8 cellular contexts compared by ENCODE assay signal in the genomic region with DNA sequence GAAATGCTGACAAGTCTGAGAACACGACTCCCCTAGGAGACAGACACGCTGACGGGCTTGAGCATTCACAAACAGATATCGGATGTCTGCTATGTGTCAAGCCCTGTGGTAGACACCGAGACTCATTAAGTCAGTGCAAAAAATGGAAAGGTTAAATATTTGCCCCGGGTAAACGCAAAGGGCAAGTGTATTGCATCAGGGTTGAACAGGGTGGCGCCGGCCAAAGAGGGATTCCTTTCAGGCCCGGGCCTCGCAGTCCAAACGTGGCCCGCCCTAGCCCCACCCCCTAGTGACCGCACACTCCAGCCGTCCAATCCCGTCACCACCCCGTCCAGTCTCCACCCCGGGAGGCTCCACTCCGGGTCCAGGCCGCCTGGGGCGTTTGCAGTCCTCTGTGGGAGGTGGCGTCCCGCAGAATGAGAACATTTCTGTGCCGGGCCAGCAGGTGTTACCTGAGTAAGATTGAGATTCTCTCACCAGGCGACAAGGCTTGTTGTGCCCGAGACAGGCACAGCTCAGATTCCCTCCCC. TPM values are rescaled to one million over a fixed set of nuclear protein-coding genes. Genes with fewer than 3 reads are reported as not detected.
DNase-seq lines count a peak whose midpoint lies in the region; ATAC-seq and TF ChIP-seq lines count a peak whose summit lies in the region.

No MANE protein-coding gene starts in this region.

- H3K79me2 ChIP-seq in OCI-LY7 (ENCODE audit: insufficient read depth, low read depth, low read length) = no peaks in the 10 kb centered on the region

- H3K4me1 ChIP-seq in HUES64 (ENCODE audit: insufficient read depth, low read length) (peaks cover 11% of the 10 kb centered on the region), OCI-LY7 (ENCODE audit: insufficient read depth, low read length, poor library complexity, severe bottlenecking) (no peaks in the 10 kb centered on the region), esophagus (ENCODE audit: control insufficient read depth in 2 of 2, insufficient read depth in 2 of 2, low read length in 1 of 2) (peaks cover 0 to 3% of the 10 kb centered on the region in 2 donors), muscle layer of colon (ENCODE audit: insufficient read depth, low read length) (peaks cover 6% of the 10 kb centered on the region)

- H2AFZ ChIP-seq in OCI-LY7 (ENCODE audit: low read length) = peak overlapping the region; percentile 84; the same call in 1 of the 2 replicates

- no peaks in the 10 kb centered on the region for H3K9me3 ChIP-seq in HUES64 (ENCODE audit: insufficient read depth, low read depth, low read length)
- H3K9me3 ChIP-seq in OCI-LY7 (ENCODE audit: low read length) = no peaks in the 10 kb centered on the region
- H3K9me3 ChIP-seq in esophagus (ENCODE audit: control insufficient read depth in 2 of 2, insufficient read depth in 1 of 2, low read depth in 1 of 2, low read length in 1 of 2) = no peaks in the 10 kb centered on the region
- H3K9me3 ChIP-seq in muscle layer of colon (ENCODE audit: low read length) = no peaks in the 10 kb centered on the region

- intact Hi-C loops in OCI-LY7 (cut with micrococcal nuclease; ENCODE audit: unreplicated experiment) = no loop called here

- H3K9ac ChIP-seq in HUES64 (ENCODE audit: low read depth, low read length) (peak overlapping the region; percentile 69), muscle layer of colon (ENCODE audit: low read length) (peak overlapping the region; percentile 72)

- CTCF ChIA-PET in OCI-LY7 (lab: Charles Lee; ENCODE audit: unreplicated experiment) = interaction anchor here (0.5 to 1.1 kb wide), 2 partner anchors 25 to 336 kb away, joined by 3 read pairs; a partner anchor contains a TSS

- DNase-seq in DMS 273 (lab: John Stamatoyannopoulos, UW; ENCODE audit: unreplicated experiment) (peak; percentile 94), OCI-LY7 (ENCODE audit: low spot score) (peak; percentile 54)
- peak; percentile 71 for DNase-seq in activated T-cell treated with anti-CD3 and anti-CD28 coated beads, Interleukin-2, amount 50 U/mL, for 1 hour
- peak; percentile 51 for DNase-seq in stimulated activated CD8-positive, alpha-beta memory T cell treated with anti-CD3 and anti-CD28 coated beads, Interleukin-7, amount 100 ng/mL, for 24 hours (ENCODE audit: low read depth)

- H3K36me3 ChIP-seq in HUES64 (ENCODE audit: insufficient read depth, low read length) (no peaks in the 10 kb centered on the region), OCI-LY7 (ENCODE audit: insufficient read depth, low read length) (no peaks in the 10 kb centered on the region), esophagus (ENCODE audit: control insufficient read depth in 2 of 2, insufficient read depth in 2 of 2, low read length in 1 of 2) (no peaks in the 10 kb centered on the region), muscle layer of colon (ENCODE audit: insufficient read depth, low read length) (no peaks in the 10 kb centered on the region)

- no peaks in the 10 kb centered on the region for H3K9me2 ChIP-seq in OCI-LY7 (ENCODE audit: insufficient read depth, low read length)

- peak overlapping the region; percentile 76 for H3K4me3 ChIP-seq in HUES64 (ENCODE audit: low read length)
- peak overlapping the region; percentile 54 for H3K4me3 ChIP-seq in OCI-LY7 (ENCODE audit: low read depth, low read length, poor library complexity, severe bottlenecking)
- H3K4me3 ChIP-seq in esophagus (ENCODE audit: low read depth in 1 of 2, low read length in 2 of 2) = peak overlapping the region; percentile 51 to 60
- peak overlapping the region; percentile 43 to 74 for H3K4me3 ChIP-seq in muscle layer of colon (ENCODE audit: low read depth in 1 of 2, low read length in 2 of 2)

- TF ChIP-seq CTCF in OCI-LY7 (conservative IDR thresholded peaks at IDR 0.05; ENCODE audit: low read length) = no peak

- 9% methylated on average over 26 of the region's 26 CpGs for WGBS in HUES64
- WGBS in esophagus, 2 donors = 4% methylated on average over 26 of the region's 26 CpGs

- no TSS peak for BruUV-seq in OCI-LY7 (replicated peaks; lab: Mats Ljungman, UMichigan)

- peak; percentile 96 for ATAC-seq in GM21526 (IDR thresholded peaks at IDR 0.05; ENCODE audit: low FRiP score, unreplicated experiment)

- H3K27ac ChIP-seq in HUES64 (ENCODE audit: low read depth, low read length) = peak overlapping the region; percentile 81; the same call in 1 of the 2 replicates
- H3K27ac ChIP-seq in OCI-LY7 (ENCODE audit: low read depth, low read length, poor library complexity, severe bottlenecking) = no peak overlapping the region
- peak overlapping the region; percentile 84 to 93 for H3K27ac ChIP-seq in esophagus (ENCODE audit: low read depth in 2 of 2, low read length in 1 of 2)
- peak overlapping the region; percentile 57 for H3K27ac ChIP-seq in muscle layer of colon (ENCODE audit: low read depth, low read length)

- H3K27me3 ChIP-seq in HUES64 (ENCODE audit: insufficient read depth, low read length) (peaks cover 20% of the 10 kb centered on the region), esophagus (ENCODE audit: control insufficient read depth in 1 of 2, insufficient read depth in 2 of 2, low read length in 2 of 2) (no peaks in the 10 kb centered on the region), muscle layer of colon (ENCODE audit: control insufficient read depth in 1 of 2, insufficient read depth in 2 of 2, low read length in 2 of 2) (no peaks in the 10 kb centered on the region)

- H4K20me1 ChIP-seq in OCI-LY7 (ENCODE audit: insufficient read depth, low read length) = no peaks in the 10 kb centered on the region

- POLR2A ChIA-PET in OCI-LY7 (lab: Charles Lee) = interaction anchor here (0.8 kb wide), 1 partner anchor 48 kb away, joined by 3 read pairs; no protein-coding TSS in a partner anchor

- H3K4me2 ChIP-seq in OCI-LY7 (ENCODE audit: low read length) = peak overlapping the region; percentile 65

RNA-seq across cellular contexts. Expression of a gene that starts 16.3 kb away (rescaled TPM):
- 70.2 TPM for polyA plus RNA-seq in HUES64 (2013, experiment 1 of 2)
- 71.6 TPM for polyA plus RNA-seq in HUES64 (2013, experiment 2 of 2)
- 35.3 and 35.9 TPM in 2 replicates for total RNA-seq in OCI-LY7 (2014; rRNA removed; shearing (Covaris generic))
- 24.8 and 28.5 TPM in 2 replicates for total RNA-seq in OCI-LY7 (2022)
- polyA plus RNA-seq in esophagus = 10 to 100 TPM; 13.2 to 25.7 TPM

RNA-seq across cellular contexts. Expression of a gene that starts 20.0 kb away (rescaled TPM):
- under 0.01 TPM for polyA plus RNA-seq in HUES64 (2013, experiment 1 of 2)
- 0.06 TPM for polyA plus RNA-seq in HUES64 (2013, experiment 2 of 2)
- total RNA-seq in OCI-LY7 (2014; rRNA removed; shearing (Covaris generic)) = not detected in 2 replicates
- not detected in 2 replicates for total RNA-seq in OCI-LY7 (2022)
- polyA plus RNA-seq in esophagus = under 1 TPM; 0.01 to 0.02 TPM

RNA-seq across cellular contexts. Expression of a gene that starts 43.6 kb away (rescaled TPM):
- not detected for polyA plus RNA-seq in HUES64 (2013, experiment 1 of 2)
- not detected for polyA plus RNA-seq in HUES64 (2013, experiment 2 of 2)
- total RNA-seq in OCI-LY7 (2014; rRNA removed; shearing (Covaris generic)) = not detected in 2 replicates
- not detected in 2 replicates for total RNA-seq in OCI-LY7 (2022)
- not detected for polyA plus RNA-seq in esophagus

RNA-seq across cellular contexts. Expression of a gene that starts 58.4 kb away (rescaled TPM):
- polyA plus RNA-seq in HUES64 (2013, experiment 1 of 2) = 0.10 TPM
- polyA plus RNA-seq in HUES64 (2013, experiment 2 of 2) = 0.13 TPM
- total RNA-seq in OCI-LY7 (2014; rRNA removed; shearing (Covaris generic)) = not detected in 2 replicates
- not detected in 2 replicates for total RNA-seq in OCI-LY7 (2022)
- not detected for polyA plus RNA-seq in esophagus
